In the genomic region with DNA sequence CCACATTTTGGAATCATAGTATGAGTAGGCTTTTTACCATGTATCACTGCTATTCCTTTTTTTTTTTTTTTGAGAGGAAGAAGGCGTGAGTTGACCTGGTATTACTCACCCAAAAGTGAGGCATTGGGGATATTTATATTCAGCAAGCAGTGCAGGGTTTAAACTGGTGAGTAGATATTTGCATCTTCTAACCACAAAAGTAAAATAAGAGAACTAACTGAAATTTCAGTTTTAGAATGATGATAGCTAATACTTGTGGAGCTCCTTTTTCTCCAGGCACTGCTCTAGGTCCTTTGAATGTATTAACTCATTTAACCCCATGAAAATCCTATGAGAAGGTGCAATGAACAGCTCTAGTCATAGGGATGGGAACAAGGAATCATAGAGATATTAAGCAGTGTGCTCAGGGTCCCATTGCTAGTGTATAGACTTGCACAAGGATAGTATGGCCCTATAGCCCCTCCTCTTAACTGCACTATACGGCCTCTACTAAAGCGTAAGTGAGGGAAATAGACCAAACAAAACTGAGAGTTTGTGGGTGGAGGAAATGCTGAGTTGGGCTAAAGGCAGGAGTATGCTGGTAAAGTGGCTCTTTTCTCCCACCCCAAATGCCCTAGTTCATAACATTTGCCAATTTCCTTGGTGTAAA, we compare ENCODE assay signal across 9 cellular contexts.
A peak's percentile ranks its signal among the peaks of the same experiment; 100 is the strongest.
DNase-seq lines count a peak whose midpoint lies in the region; ATAC-seq and TF ChIP-seq lines count a peak whose summit lies in the region.
"Had no signal": no experiment of that assay in that cellular context is flagged by ENCODE, and none has a peak within 500 bp of the region (broad histone marks: within the 10 kb centered on the region; RNA-seq: fewer than 3 reads in every experiment).

No MANE protein-coding gene starts in this region.

- H3K27ac Mint-ChIP-seq in activated naive CD4-positive, alpha-beta T cell treated with anti-CD3 and anti-CD28 coated beads, Interleukin-2, amount 50 U/mL, for 72 hours = peak overlapping the region; percentile 47 to 70

- no peak for TF ChIP-seq CTCF in GM06990 (IDR thresholded peaks at IDR 0.05; ENCODE audit: insufficient read depth, low read length, poor library complexity, severe bottlenecking)

- no peaks in the 10 kb centered on the region for H3K36me3 ChIP-seq in GM06990 (ENCODE audit: control insufficient read depth, insufficient read depth, low read length)

- intact Hi-C loops in posterior vena cava (cut with DNase I) = no loop called here

- ATAC-seq in GM21367 (IDR thresholded peaks at IDR 0.05; ENCODE audit: unreplicated experiment) (peak; percentile 59), HG03521 (IDR thresholded peaks at IDR 0.05; ENCODE audit: unreplicated experiment) (peak; percentile 63)
- peak; percentile 88 to 90 for ATAC-seq in activated naive CD4-positive, alpha-beta T cell treated with anti-CD3 and anti-CD28 coated beads, Interleukin-2, amount 50 U/mL, for 72 hours
- ATAC-seq: Panc1 had no signal

- peaks cover 0 to 13% of the 10 kb centered on the region in 2 donors for H3K9me3 Mint-ChIP-seq in activated naive CD4-positive, alpha-beta T cell treated with anti-CD3 and anti-CD28 coated beads, Interleukin-2, amount 50 U/mL, for 72 hours

- H3K4me3 ChIP-seq in GM06990 (replicated peaks; ENCODE audit: low read depth, low read length) = peak overlapping the region; percentile 39

- DNase-seq in GM06990 (ENCODE audit: extremely low read depth, insufficient read length) (peak; percentile 79), NCI-H1092 treated with DMSO at 0.1 percent for 48 hours (lab: John Stamatoyannopoulos, UW) (no peak), substantia nigra (lab: John Stamatoyannopoulos, UW) (no peak), posterior vena cava (ENCODE audit: low spot score) (no peak), NCI-H2227 treated with DMSO at 0.1 percent for 48 hours (lab: John Stamatoyannopoulos, UW) (no peak)
- DNase-seq in activated naive CD4-positive, alpha-beta T cell treated with anti-CD3 and anti-CD28 coated beads, Interleukin-2, amount 50 U/mL, for 72 hours (ENCODE audit: low spot score in 2 of 2) = peak in 1 of 2 donors; percentile 34

- H3K27me3 ChIP-seq in GM06990 (replicated peaks; ENCODE audit: control insufficient read depth, insufficient read depth, low read length) = no peaks in the 10 kb centered on the region

- H3K27ac ChIP-seq in substantia nigra (ENCODE audit: low read depth, low read length, poor library complexity, severe bottlenecking) = no peak overlapping the region

- peaks cover 14 to 16% of the 10 kb centered on the region in 2 donors for H3K36me3 Mint-ChIP-seq in activated naive CD4-positive, alpha-beta T cell treated with anti-CD3 and anti-CD28 coated beads, Interleukin-2, amount 50 U/mL, for 72 hours
